8 cellular contexts compared by ENCODE assay signal in the genomic region with DNA sequence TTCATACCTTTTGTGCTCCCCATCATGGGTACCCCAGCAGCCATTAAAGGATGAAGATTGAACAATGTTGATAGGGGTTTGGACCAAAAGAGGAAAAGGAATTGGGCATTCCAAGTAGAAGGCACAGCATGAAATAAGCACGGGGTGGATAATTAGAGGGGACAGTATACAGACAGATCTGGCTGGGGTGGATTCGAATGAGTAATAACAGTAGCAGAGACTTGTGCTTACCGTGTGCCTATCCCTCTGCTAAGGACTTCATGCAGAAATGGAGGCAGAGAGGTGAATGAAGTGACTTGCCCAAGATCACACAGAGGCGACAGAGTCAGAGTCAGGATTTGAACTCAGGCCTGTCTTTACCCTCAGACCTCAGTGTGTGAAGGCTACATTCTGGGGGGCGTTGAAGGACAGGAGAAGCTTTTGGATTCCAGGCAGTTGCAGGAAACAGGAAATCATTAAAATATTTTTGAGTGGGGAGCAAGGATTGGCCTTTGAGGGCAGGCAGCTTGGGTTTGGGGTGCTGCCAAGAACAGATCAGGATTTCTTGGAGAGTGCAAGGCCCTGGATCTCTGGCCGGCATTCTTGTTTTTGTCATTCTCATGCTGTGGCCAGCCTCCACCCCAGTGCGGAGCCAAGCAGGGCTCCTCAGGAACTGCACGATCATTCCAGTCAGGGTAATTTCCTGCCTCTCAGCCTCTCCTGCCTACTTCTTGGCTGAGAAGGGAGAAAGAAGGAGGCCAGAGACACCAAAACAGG. TPM values are rescaled to one million over a fixed set of nuclear protein-coding genes. Genes with fewer than 3 reads are reported as not detected.
DNase-seq lines count a peak whose midpoint lies in the region; ATAC-seq, FAIRE-seq and TF ChIP-seq lines count a peak whose summit lies in the region.

No MANE protein-coding gene starts in this region.

- CTCF ChIA-PET in PC-3 (lab: Charles Lee), result interaction anchor here (0.6 kb wide), 1 partner anchor 43 kb away, joined by 3 read pairs; no protein-coding TSS in a partner anchor

- no peak overlapping the region for H2AFZ ChIP-seq in smooth muscle cell (ENCODE audit: low read depth)
- no peak overlapping the region for H2AFZ ChIP-seq in PC-3 (ENCODE audit: low read length)

- H3K27ac ChIP-seq in brain microvascular endothelial cell (peak overlapping the region; percentile 83), smooth muscle cell (ENCODE audit: low read depth) (peak overlapping the region; percentile 31), PC-3 (ENCODE audit: low read length) (no peak overlapping the region)

- DNase-seq in H54 (ENCODE audit: insufficient read length, low spot score), result peak; percentile 88
- DNase-seq in brain microvascular endothelial cell, result peak; percentile 75
- peak; percentile 34 for DNase-seq in inferior parietal cortex (ENCODE audit: extremely low spot score)
- DNase-seq in smooth muscle cell (lab: John Stamatoyannopoulos, UW; ENCODE audit: unreplicated experiment), result no peak
- DNase-seq in retina, result no peak
- no peak for DNase-seq in NCI-H1417 (lab: John Stamatoyannopoulos, UW)
- DNase-seq in OCI-M1 (lab: John Stamatoyannopoulos, UW), result no peak
- DNase-seq in PC-3, result no peak

- in situ Hi-C loops in brain microvascular endothelial cell (cut with HindIII; ENCODE audit: low pct_ligation_motif_present, low sequenced_read_pairs), result no loop called here

- TF ChIP-seq CTCF in brain microvascular endothelial cell (IDR thresholded peaks at IDR 0.05; ENCODE audit: low read depth, low read length, missing control alignments) (no peak), smooth muscle cell (IDR thresholded peaks at IDR 0.05; ENCODE audit: borderline replicate concordance, insufficient read depth, poor library complexity, severe bottlenecking) (no peak), PC-3 (conservative IDR thresholded peaks at IDR 0.05; ENCODE audit: low read depth, low read length) (no peak)

- H3K9ac ChIP-seq in smooth muscle cell (ENCODE audit: low read depth) (no peak overlapping the region), PC-3 (ENCODE audit: low read length) (no peak overlapping the region)

- intact Hi-C loops in PC-3 (cut with micrococcal nuclease), result no loop called here

- TF ChIP-seq POLR2A in H54 (IDR thresholded peaks at IDR 0.05; ENCODE audit: low read depth, low read length), result no peak

- no peak overlapping the region for H3K4me3 ChIP-seq in brain microvascular endothelial cell (ENCODE audit: low read depth, low read length)
- no peak overlapping the region for H3K4me3 ChIP-seq in smooth muscle cell
- H3K4me3 ChIP-seq in PC-3 (ENCODE audit: low read length), result no peak overlapping the region

- H3K9me3 ChIP-seq in smooth muscle cell (replicated peaks; ENCODE audit: low read depth) (no peaks in the 10 kb centered on the region), PC-3 (ENCODE audit: low read length) (no peaks in the 10 kb centered on the region)

- no peaks in the 10 kb centered on the region for H3K9me2 ChIP-seq in PC-3 (replicated peaks; ENCODE audit: low read length)

- H4K20me1 ChIP-seq in smooth muscle cell (ENCODE audit: low read depth), result peaks cover 16% of the 10 kb centered on the region
- no peaks in the 10 kb centered on the region for H4K20me1 ChIP-seq in PC-3 (ENCODE audit: low read length)

- H3K4me1 ChIP-seq in smooth muscle cell (ENCODE audit: low read depth) (no peaks in the 10 kb centered on the region), PC-3 (ENCODE audit: insufficient read depth, low read length) (no peaks in the 10 kb centered on the region)

- FAIRE-seq in H54 (lab: Jason Lieb, UNC), result no peak

- H3F3A ChIP-seq in smooth muscle cell (ENCODE audit: low read depth) (no peaks in the 10 kb centered on the region), PC-3 (ENCODE audit: low read length, unreplicated experiment) (no peaks in the 10 kb centered on the region)

- H3K4me2 ChIP-seq in smooth muscle cell (no peak overlapping the region), PC-3 (ENCODE audit: low read length) (no peak overlapping the region)

- H3K79me2 ChIP-seq in smooth muscle cell (ENCODE audit: low read depth), result no peaks in the 10 kb centered on the region
- no peaks in the 10 kb centered on the region for H3K79me2 ChIP-seq in PC-3 (ENCODE audit: low read length)

- H3K36me3 ChIP-seq in brain microvascular endothelial cell (replicated peaks) (peaks cover 38% of the 10 kb centered on the region), smooth muscle cell (ENCODE audit: low read depth) (peaks cover 8% of the 10 kb centered on the region), PC-3 (ENCODE audit: low read depth, low read length) (no peaks in the 10 kb centered on the region; the same call in 1 of the 2 replicates)

- POLR2A ChIA-PET in PC-3 (lab: Charles Lee; ENCODE audit: unreplicated experiment), result no interaction called here

- 94% methylated on average over 8 of the region's 8 CpGs for WGBS in smooth muscle cell (ENCODE audit: low lambda C conversion rate)

- ATAC-seq in PC-3, result no peak

- BruUV-seq in PC-3 (replicated peaks; lab: Mats Ljungman, UMichigan), result no TSS peak

- H3K27me3 ChIP-seq in brain microvascular endothelial cell (replicated peaks), result no peaks in the 10 kb centered on the region
- H3K27me3 ChIP-seq in smooth muscle cell (ENCODE audit: low read depth), result no peaks in the 10 kb centered on the region
- no peaks in the 10 kb centered on the region for H3K27me3 ChIP-seq in PC-3 (ENCODE audit: low read length)

RNA-seq across cellular contexts. Expression of a gene that starts 18.7 kb away (rescaled TPM):
- total RNA-seq in smooth muscle cell (27.8 and 29.8 TPM in 2 replicates), PC-3 (2014; rRNA removed) (50.7 and 56.6 TPM in 2 replicates)
- polyA plus RNA-seq in smooth muscle cell, result 35.8 and 42.7 TPM in 2 replicates

RNA-seq across cellular contexts. Expression of a gene that starts 19.0 kb away (rescaled TPM):
- total RNA-seq in smooth muscle cell (23.0 and 23.8 TPM in 2 replicates), PC-3 (2014; rRNA removed) (17.0 and 30.1 TPM in 2 replicates)
- 36.3 and 37.7 TPM in 2 replicates for polyA plus RNA-seq in smooth muscle cell

RNA-seq across cellular contexts. Expression of a gene that starts 30.0 kb away (rescaled TPM):
- 37.1 and 58.3 TPM in 2 replicates for total RNA-seq in smooth muscle cell
- polyA plus RNA-seq in smooth muscle cell, result 61.8 and 81.9 TPM in 2 replicates
- total RNA-seq in PC-3 (2014; rRNA removed), result 80.4 and 93.8 TPM in 2 replicates

RNA-seq across cellular contexts. Expression of a gene that starts 34.4 kb away (rescaled TPM):
- total RNA-seq in smooth muscle cell, result 31.5 and 44.7 TPM in 2 replicates
- polyA plus RNA-seq in smooth muscle cell, result 281 and 303 TPM in 2 replicates
- total RNA-seq in PC-3 (2014; rRNA removed), result 32.7 and 68.4 TPM in 2 replicates

RNA-seq across cellular contexts. Expression of a gene that starts 36.4 kb away (rescaled TPM):
- total RNA-seq in smooth muscle cell (not detected in 2 replicates), PC-3 (2014; rRNA removed) (0.36 TPM in 1 of 2 replicates, not detected in the other)
- 0.37 TPM in 1 of 2 replicates, not detected in the other for polyA plus RNA-seq in smooth muscle cell

Comparison
In these comparisons a context has a peak if more than half of its experiments do, and no peak if none do; other contexts are left out.
1. DNase-seq: peak in H54 (single experiment), brain microvascular endothelial cell (single experiment) and inferior parietal cortex (single experiment); none in smooth muscle cell (single experiment), retina (single experiment), NCI-H1417 (0 of 3), OCI-M1 (single experiment) and PC-3 (single experiment).